Comparison of ENCODE assay signal across 11 cellular contexts in genomic region chr12:48937170-48937569, GRCh38. TPM values are rescaled to one million over a fixed set of nuclear protein-coding genes. Genes with fewer than 3 reads are reported as not detected.
DNase-seq lines count a peak whose midpoint lies in the region; ATAC-seq and TF ChIP-seq lines count a peak whose summit lies in the region.
"Had no signal": no experiment of that assay in that cellular context is flagged by ENCODE, and none has a peak within 500 bp of the region (broad histone marks: within the 10 kb centered on the region; RNA-seq: fewer than 3 reads in every experiment).

No MANE protein-coding gene starts in this region.

- no peaks in the 10 kb centered on the region for H3K9me2 ChIP-seq in Karpas-422 (replicated peaks; ENCODE audit: insufficient read depth, low read length)

- peak overlapping the region; percentile 96 for H3K27ac Mint-ChIP-seq in effector memory CD8-positive, alpha-beta T cell
- H3K27ac Mint-ChIP-seq: activated naive CD8-positive, alpha-beta T cell treated with anti-CD3 and anti-CD28 coated beads for 36 hours had no signal

- peaks cover 15% of the 10 kb centered on the region; the same call in 1 of the 2 replicates for H4K20me1 ChIP-seq in Karpas-422 (ENCODE audit: insufficient read depth, low read depth, low read length)

- H3K4me3 ChIP-seq in BE2C (ENCODE audit: low read depth, low read length): no peak overlapping the region
- H3K4me3 ChIP-seq in Karpas-422 (ENCODE audit: low read length): no peak overlapping the region
- H3K4me3 ChIP-seq: SJCRH30, skin epidermis had no signal

- no peaks in the 10 kb centered on the region for H3K4me1 ChIP-seq in BE2C
- no peaks in the 10 kb centered on the region for H3K4me1 ChIP-seq in Karpas-422 (ENCODE audit: low read length)
- H3K4me1 ChIP-seq: SJCRH30 had no signal

- DNase-seq in BE2C (peak; percentile 18), Karpas-422 (peak; percentile 71), HPDE6-E6E7 (ENCODE audit: extremely low spot score) (no peak), NCI-H187 treated with DMSO at 0.1 percent for 48 hours (lab: John Stamatoyannopoulos, UW) (no peak)
- DNase-seq in effector memory CD8-positive, alpha-beta T cell: no peak
- DNase-seq in activated effector memory CD4-positive, alpha-beta T cell treated with anti-CD3 and anti-CD28 coated beads, Interleukin-2, amount 50 U/mL, for 16 hours: no peak
- DNase-seq: activated naive CD8-positive, alpha-beta T cell treated with anti-CD3 and anti-CD28 coated beads for 36 hours; stimulated activated CD8-positive, alpha-beta memory T cell treated with anti-CD3 and anti-CD28 coated beads, Interleukin-4, amount 100 ng/mL, for 48 hours had no signal

- peaks cover 75% of the 10 kb centered on the region for H3K36me3 ChIP-seq in BE2C
- peaks cover 28% of the 10 kb centered on the region; the same call in 1 of the 2 replicates for H3K36me3 ChIP-seq in Karpas-422 (ENCODE audit: insufficient read depth, low read length)

- TF ChIP-seq CTCF in BE2C (IDR thresholded peaks at IDR 0.05; ENCODE audit: low read depth, low read length): peak; percentile 36

- no peak overlapping the region for H3K9ac ChIP-seq in Karpas-422 (ENCODE audit: low read length)

- H3K36me3 Mint-ChIP-seq in effector memory CD8-positive, alpha-beta T cell (ENCODE audit: insufficient read depth): peaks cover 35% of the 10 kb centered on the region

- H3K79me2 ChIP-seq in Karpas-422 (ENCODE audit: low read length): peaks cover 7% of the 10 kb centered on the region; the same call in 1 of the 2 replicates

- H3K9me3 Mint-ChIP-seq in effector memory CD8-positive, alpha-beta T cell: no peaks in the 10 kb centered on the region
- H3K9me3 Mint-ChIP-seq: activated naive CD8-positive, alpha-beta T cell treated with anti-CD3 and anti-CD28 coated beads for 36 hours had no signal

- no peak overlapping the region for H3K27ac ChIP-seq in Karpas-422 (ENCODE audit: low read length)
- H3K27ac ChIP-seq: SJCRH30 had no signal

- no peak overlapping the region for H3K4me3 Mint-ChIP-seq in effector memory CD8-positive, alpha-beta T cell
- H3K4me3 Mint-ChIP-seq: activated naive CD8-positive, alpha-beta T cell treated with anti-CD3 and anti-CD28 coated beads for 36 hours had no signal

- peaks cover 39% of the 10 kb centered on the region in 2 donors for H3K4me1 Mint-ChIP-seq in effector memory CD8-positive, alpha-beta T cell (ENCODE audit: low read depth in 2 of 2)

- no peaks in the 10 kb centered on the region for H3K27me3 Mint-ChIP-seq in effector memory CD8-positive, alpha-beta T cell
- H3K27me3 Mint-ChIP-seq: activated naive CD8-positive, alpha-beta T cell treated with anti-CD3 and anti-CD28 coated beads for 36 hours had no signal

- H2AFZ ChIP-seq in Karpas-422 (ENCODE audit: low read length): no peak overlapping the region

- H3K27me3 ChIP-seq in BE2C (no peaks in the 10 kb centered on the region), Karpas-422 (ENCODE audit: low read length) (no peaks in the 10 kb centered on the region)
- H3K27me3 ChIP-seq: SJCRH30 had no signal

- ATAC-seq in effector memory CD8-positive, alpha-beta T cell (replicated peaks): no peak

- no peaks in the 10 kb centered on the region for H3K9me3 ChIP-seq in BE2C
- H3K9me3 ChIP-seq in Karpas-422 (ENCODE audit: low read length): no peaks in the 10 kb centered on the region
- H3K9me3 ChIP-seq: SJCRH30 had no signal

- no peak overlapping the region for H3K4me2 ChIP-seq in Karpas-422 (ENCODE audit: low read depth, low read length, poor library complexity, severe bottlenecking)

RNA-seq across cellular contexts. Expression of gene FKBP11, which starts 11.9 kb away (rescaled TPM):
- polyA plus RNA-seq in BE2C (2012; ENCODE audit: insufficient read depth, insufficient read length, low read depth): 19.7 TPM
- total RNA-seq in Karpas-422 (2014; rRNA removed; shearing (Covaris generic); ENCODE audit: low replicate concordance): 22.0 and 29.8 TPM in 2 replicates

RNA-seq across cellular contexts. Expression of gene ARF3, which starts 20.1 kb away (rescaled TPM):
- 213 TPM for polyA plus RNA-seq in BE2C (2012; ENCODE audit: insufficient read depth, insufficient read length, low read depth)
- 51.7 and 57.5 TPM in 2 replicates for total RNA-seq in Karpas-422 (2014; rRNA removed; shearing (Covaris generic); ENCODE audit: low replicate concordance)

RNA-seq across cellular contexts. Expression of gene WNT10B, which starts 34.4 kb away (rescaled TPM):
- polyA plus RNA-seq in BE2C (2012; ENCODE audit: insufficient read depth, insufficient read length, low read depth): not detected
- 0.61 and 1.0 TPM in 2 replicates for total RNA-seq in Karpas-422 (2014; rRNA removed; shearing (Covaris generic); ENCODE audit: low replicate concordance)

RNA-seq across cellular contexts. Expression of gene WNT1, which starts 41.0 kb away (rescaled TPM):
- not detected for polyA plus RNA-seq in BE2C (2012; ENCODE audit: insufficient read depth, insufficient read length, low read depth)
- not detected in 2 replicates for total RNA-seq in Karpas-422 (2014; rRNA removed; shearing (Covaris generic); ENCODE audit: low replicate concordance)
- total RNA-seq: activated naive CD8-positive, alpha-beta T cell treated with anti-CD3 and anti-CD28 coated beads for 36 hours; HT-29; SJCRH30 had no signal

Comparison
In these comparisons a context has a peak if more than half of its experiments do, and no peak if none do; other contexts are left out.
1. DNase-seq: peak in BE2C (single experiment) and Karpas-422 (single experiment); none in effector memory CD8-positive, alpha-beta T cell (0 of 3), activated effector memory CD4-positive, alpha-beta T cell treated with anti-CD3 and anti-CD28 coated beads, Interleukin-2, amount 50 U/mL, for 16 hours (single experiment), HPDE6-E6E7 (single experiment) and NCI-H187 treated with DMSO at 0.1 percent for 48 hours (single experiment).